Comparison of ENCODE assay signal across 1 cellular context in the genomic region with DNA sequence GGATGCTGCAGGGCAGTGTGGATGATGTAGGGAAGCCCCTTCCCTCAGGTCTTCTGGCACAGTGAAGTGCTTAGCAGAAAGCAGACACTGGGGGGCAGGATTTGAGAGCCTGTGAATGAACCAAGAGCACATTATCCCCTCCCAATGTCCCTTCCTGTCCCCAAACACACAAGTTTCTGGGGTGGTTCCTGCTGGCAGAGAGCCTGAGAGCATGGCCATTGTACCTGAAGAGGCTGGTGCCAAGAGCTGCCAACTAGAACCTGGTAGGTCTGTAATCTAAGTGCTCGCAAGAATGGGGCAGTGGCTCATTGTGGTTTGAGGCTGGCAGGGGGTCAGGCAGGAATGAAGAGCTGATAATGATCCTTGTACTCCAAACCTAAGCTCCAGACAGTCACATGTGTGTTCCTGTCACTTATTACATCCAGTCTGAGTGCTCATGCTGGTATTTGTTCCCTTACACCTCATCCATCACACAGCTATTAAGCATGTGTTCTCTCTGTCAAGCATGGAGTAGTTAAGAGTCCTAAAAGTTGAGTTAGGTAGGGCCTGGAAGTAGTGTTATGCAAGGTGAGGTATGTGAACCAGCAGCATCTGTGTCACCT.
A peak's percentile ranks its signal among the peaks of the same experiment; 100 is the strongest.
TF ChIP-seq lines count a peak whose summit lies in the region.

No MANE protein-coding gene starts in this region.

TF ChIP-seq in GM12878, 131 proteins besides CTCF, POLR2A, EP300 and RAD21:
- TF ChIP-seq PRDM15 (CRISPR knock-in tag; IDR thresholded peaks at IDR 0.05) (no peak), CREB1 (IDR thresholded peaks at IDR 0.05; ENCODE audit: low read depth) (no peak), YY1 (IDR thresholded peaks at IDR 0.05; ENCODE audit: low read depth, low read length) (peak; percentile 35; the same call in 1 of the 2 replicates), SREBF2 (IDR thresholded peaks at IDR 0.05; ENCODE audit: low read length) (no peak), CUX1 (IDR thresholded peaks at IDR 0.05; ENCODE audit: insufficient replicate concordance, low read depth, low read length) (no peak), ZNF384 (IDR thresholded peaks at IDR 0.05; ENCODE audit: borderline replicate concordance, low read depth, low read length) (no peak), SMC3 (IDR thresholded peaks at IDR 0.05; ENCODE audit: borderline replicate concordance, low read length) (peak; percentile 59), STAT1 (conservative IDR thresholded peaks at IDR 0.05) (no peak), RELA (IDR thresholded peaks at IDR 0.05; ENCODE audit: borderline replicate concordance, partially characterized antibody) (no peak), NFIC (IDR thresholded peaks at IDR 0.05; ENCODE audit: low read depth, low read length) (no peak)
- TF ChIP-seq, protein P1, sequence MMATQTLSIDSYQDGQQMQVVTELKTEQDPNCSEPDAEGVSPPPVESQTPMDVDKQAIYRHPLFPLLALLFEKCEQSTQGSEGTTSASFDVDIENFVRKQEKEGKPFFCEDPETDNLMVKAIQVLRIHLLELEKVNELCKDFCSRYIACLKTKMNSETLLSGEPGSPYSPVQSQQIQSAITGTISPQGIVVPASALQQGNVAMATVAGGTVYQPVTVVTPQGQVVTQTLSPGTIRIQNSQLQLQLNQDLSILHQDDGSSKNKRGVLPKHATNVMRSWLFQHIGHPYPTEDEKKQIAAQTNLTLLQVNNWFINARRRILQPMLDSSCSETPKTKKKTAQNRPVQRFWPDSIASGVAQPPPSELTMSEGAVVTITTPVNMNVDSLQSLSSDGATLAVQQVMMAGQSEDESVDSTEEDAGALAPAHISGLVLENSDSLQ (IDR thresholded peaks at IDR 0.05), result no peak
- TF ChIP-seq, protein P2, sequence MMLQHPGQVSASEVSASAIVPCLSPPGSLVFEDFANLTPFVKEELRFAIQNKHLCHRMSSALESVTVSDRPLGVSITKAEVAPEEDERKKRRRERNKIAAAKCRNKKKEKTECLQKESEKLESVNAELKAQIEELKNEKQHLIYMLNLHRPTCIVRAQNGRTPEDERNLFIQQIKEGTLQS (IDR thresholded peaks at IDR 0.05; ENCODE audit: borderline replicate concordance, extremely low read depth, low read depth, low read length), result no peak
- TF ChIP-seq, protein P3, sequence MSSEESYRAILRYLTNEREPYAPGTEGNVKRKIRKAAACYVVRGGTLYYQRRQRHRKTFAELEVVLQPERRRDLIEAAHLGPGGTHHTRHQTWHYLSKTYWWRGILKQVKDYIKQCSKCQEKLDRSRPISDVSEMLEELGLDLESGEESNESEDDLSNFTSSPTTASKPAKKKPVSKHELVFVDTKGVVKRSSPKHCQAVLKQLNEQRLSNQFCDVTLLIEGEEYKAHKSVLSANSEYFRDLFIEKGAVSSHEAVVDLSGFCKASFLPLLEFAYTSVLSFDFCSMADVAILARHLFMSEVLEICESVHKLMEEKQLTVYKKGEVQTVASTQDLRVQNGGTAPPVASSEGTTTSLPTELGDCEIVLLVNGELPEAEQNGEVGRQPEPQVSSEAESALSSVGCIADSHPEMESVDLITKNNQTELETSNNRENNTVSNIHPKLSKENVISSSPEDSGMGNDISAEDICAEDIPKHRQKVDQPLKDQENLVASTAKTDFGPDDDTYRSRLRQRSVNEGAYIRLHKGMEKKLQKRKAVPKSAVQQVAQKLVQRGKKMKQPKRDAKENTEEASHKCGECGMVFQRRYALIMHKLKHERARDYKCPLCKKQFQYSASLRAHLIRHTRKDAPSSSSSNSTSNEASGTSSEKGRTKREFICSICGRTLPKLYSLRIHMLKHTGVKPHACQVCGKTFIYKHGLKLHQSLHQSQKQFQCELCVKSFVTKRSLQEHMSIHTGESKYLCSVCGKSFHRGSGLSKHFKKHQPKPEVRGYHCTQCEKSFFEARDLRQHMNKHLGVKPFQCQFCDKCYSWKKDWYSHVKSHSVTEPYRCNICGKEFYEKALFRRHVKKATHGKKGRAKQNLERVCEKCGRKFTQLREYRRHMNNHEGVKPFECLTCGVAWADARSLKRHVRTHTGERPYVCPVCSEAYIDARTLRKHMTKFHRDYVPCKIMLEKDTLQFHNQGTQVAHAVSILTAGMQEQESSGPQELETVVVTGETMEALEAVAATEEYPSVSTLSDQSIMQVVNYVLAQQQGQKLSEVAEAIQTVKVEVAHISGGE (CRISPR knock-in tag; IDR thresholded peaks at IDR 0.05), result no peak
